Comparison of ENCODE assay signal across 8 cellular contexts in the genomic region with DNA sequence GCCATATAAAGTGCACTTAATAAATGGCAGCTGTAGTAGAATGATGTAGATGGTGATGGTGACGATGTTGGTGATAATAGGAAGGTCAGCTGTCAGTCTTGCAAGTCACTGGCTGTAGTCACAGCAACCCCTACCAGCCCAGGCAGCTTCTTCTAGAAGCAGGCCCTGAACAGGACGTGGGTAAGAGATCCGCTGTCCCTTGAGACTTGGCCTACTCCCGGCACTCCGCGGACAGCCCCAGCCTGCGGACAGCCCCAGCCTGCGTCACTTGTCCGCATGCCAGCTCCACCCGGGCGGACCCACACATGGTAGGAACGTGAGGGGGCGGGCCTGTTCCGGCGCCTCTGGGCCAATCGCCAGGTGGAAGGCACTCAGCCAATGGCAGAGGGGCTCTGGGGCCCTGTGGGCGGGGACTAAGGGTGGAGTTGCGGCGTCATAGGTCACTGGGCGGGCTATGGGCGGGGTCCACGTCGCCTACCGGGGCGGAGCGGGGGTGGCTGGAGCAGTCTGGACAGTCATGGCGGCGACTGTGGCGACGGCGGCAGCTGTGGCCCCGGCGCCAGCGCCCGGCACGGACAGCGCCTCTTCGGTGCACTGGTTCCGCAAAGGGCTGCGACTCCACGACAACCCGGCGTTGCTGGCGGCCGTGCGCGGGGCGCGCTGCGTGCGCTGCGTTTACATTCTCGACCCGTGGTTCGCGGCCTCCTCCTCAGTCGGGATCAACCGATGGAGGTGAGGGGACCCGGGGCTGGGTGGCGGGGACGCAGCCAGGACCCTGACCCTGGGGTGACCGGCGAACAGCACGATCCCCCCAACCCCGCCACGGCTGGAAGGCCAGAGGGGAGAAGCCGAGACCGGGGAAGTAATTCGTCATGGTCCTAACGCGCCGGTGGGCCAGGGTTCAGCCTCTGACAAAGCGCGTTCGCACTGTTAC.
DNase-seq lines count a peak whose midpoint lies in the region; ATAC-seq lines count a peak whose summit lies in the region.

Gene CRY2, plus strand, starts transcription at position 502 of the 934 bp plus-strand sequence. Its CDS starts 16 bp downstream, at position 518.

- ATAC-seq in GM19023 (IDR thresholded peaks at IDR 0.05; ENCODE audit: unreplicated experiment): peak; percentile 89
- ATAC-seq in HG03280 (IDR thresholded peaks at IDR 0.05; ENCODE audit: unreplicated experiment): peak; percentile 89

- DNase-seq in AG08396 (ENCODE audit: low spot score) (peak; percentile 97), NCI-H345 treated with DMSO at 0.1 percent for 48 hours (lab: John Stamatoyannopoulos, UW; ENCODE audit: unreplicated experiment) (peak; percentile 92), inferior parietal cortex (ENCODE audit: extremely low spot score) (peak; percentile 99)
- peak; percentile 94 to 99 (median 98) for DNase-seq in activated CD4-positive, CD25-positive, alpha-beta regulatory T cell (lab: John Stamatoyannopoulos, UW)
- peak; percentile 97 for DNase-seq in central memory CD4-positive, alpha-beta T cell
- DNase-seq in stimulated activated CD4-positive, alpha-beta T cell treated with anti-CD3 and anti-CD28 coated beads, Interleukin-12 subunit alpha, Interleukin-12 subunit beta, amount 100 ng/mL, for 24 hours (ENCODE audit: low read depth in 2 of 2): peak; percentile 99

Comparison
In these comparisons a context has a peak if more than half of its experiments do, and no peak if none do; other contexts are left out.
1. Peak in every context shown above with its lines: DNase-seq and ATAC-seq.